Comparison of ENCODE assay signal across 8 cellular contexts in the genomic region with DNA sequence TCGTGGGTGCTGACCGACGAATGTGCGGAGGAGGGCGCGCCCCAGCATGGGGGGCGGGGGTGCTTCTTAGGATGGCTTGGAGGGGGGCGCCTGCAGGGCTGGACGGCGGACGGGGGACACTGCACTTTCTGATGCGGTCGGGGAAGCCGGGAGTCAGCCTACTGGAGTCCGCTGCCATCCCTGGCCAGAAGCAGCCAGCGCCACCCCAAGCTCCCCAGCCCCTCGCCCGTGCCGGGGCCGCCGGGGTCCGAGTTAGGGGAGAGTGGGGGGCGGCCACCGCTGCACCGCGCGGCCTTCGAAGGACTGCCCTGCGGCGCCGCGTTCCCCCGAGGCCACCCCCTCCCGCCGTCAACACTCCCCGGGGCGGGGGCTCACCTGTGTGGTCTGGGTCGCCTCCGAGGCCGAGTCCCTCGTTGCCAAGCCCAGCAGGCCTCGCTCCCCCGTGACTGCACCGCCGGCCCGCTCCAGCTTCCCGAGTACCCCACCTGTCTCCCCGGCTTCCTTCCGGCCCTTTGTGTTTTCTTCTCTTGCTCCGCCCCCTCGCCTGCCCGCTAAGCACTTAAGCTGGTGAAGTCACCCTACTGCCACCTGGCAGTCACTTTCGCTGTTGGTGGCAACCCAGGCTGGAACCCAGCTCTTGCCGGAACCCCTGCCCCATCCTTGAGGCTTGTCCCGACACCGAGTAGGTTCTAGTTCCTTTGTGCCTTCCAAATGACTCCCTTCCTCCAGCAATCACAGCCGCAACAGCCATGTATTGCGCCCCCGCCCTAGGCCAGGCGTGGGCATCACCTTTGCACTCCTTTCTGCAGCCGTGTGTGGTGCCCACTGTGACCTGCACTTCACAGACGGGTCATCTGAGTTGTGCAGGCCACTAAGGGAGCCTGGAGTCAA. TPM values are rescaled to one million over a fixed set of nuclear protein-coding genes. Genes with fewer than 3 reads are reported as not detected.
DNase-seq lines count a peak whose midpoint lies in the region; ATAC-seq and TF ChIP-seq lines count a peak whose summit lies in the region.

A gene with protein sequence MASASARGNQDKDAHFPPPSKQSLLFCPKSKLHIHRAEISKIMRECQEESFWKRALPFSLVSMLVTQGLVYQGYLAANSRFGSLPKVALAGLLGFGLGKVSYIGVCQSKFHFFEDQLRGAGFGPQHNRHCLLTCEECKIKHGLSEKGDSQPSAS (minus strand): TSS at position 492 of the 891 bp plus-strand sequence. CDS start 2,225 bp downstream, outside the sequence.

- peaks cover 30 to 51% (median 47%) of the 10 kb centered on the region in 4 donors for H3K4me1 Mint-ChIP-seq in naive thymus-derived CD8-positive, alpha-beta T cell

- H3K27ac ChIP-seq in C4-2B (peak within 1 kb of the TSS; percentile 70), epithelial cell of prostate (peak within 1 kb of the TSS; percentile 93)

- H3K27ac Mint-ChIP-seq in naive thymus-derived CD8-positive, alpha-beta T cell: peak within 1 kb of the TSS; percentile 94 to 99 (median 96)

- H3K9me3 Mint-ChIP-seq in naive thymus-derived CD8-positive, alpha-beta T cell: no peaks in the 10 kb centered on the region

- no peaks in the 10 kb centered on the region for H3K27me3 Mint-ChIP-seq in naive thymus-derived CD8-positive, alpha-beta T cell

- POLR2A ChIA-PET in naive thymus-derived CD8-positive, alpha-beta T cell (lab: Charles Lee): interaction anchor here (1.1 to 3.2 kb wide), 6 partner anchors 9 to 327 kb away, joined by 3 to 22 read pairs (median 12); partner anchors contain the start of genes FRYL and OCIAD1

- ATAC-seq in GM19324 (IDR thresholded peaks at IDR 0.05; ENCODE audit: low FRiP score, unreplicated experiment): peak; percentile 98
- peak; percentile 97 for ATAC-seq in HG03460 (IDR thresholded peaks at IDR 0.05; ENCODE audit: unreplicated experiment)
- ATAC-seq in naive thymus-derived CD8-positive, alpha-beta T cell: peak; percentile 98
- ATAC-seq in stimulated activated naive CD8-positive, alpha-beta T cell treated with anti-CD3 and anti-CD28 coated beads, Interleukin-15, Interleukin-2, amounts not matched to agents 100 U/mL and 50 U/mL, for 24 hours: peak; percentile 53

- peak within 1 kb of the TSS; percentile 87 to 99 (median 94) for H3K4me3 Mint-ChIP-seq in naive thymus-derived CD8-positive, alpha-beta T cell

- TF ChIP-seq CTCF in C4-2B (conservative IDR thresholded peaks at IDR 0.05): peak; percentile 56

- DNase-seq in NCI-H526 treated with DMSO at 0.1 percent for 48 hours (lab: John Stamatoyannopoulos, UW) (peak; percentile 70), epithelial cell of prostate (ENCODE audit: low read depth, low spot score) (no peak)
- peak; percentile 74 for DNase-seq in activated CD8-positive, alpha-beta memory T cell treated with anti-CD3 and anti-CD28 coated beads, Interleukin-2, amount 50 U/mL, for 1 hour (ENCODE audit: extremely low read depth)
- peak; percentile 69 to 93 (median 85) for DNase-seq in naive thymus-derived CD8-positive, alpha-beta T cell
- DNase-seq in stimulated activated naive CD8-positive, alpha-beta T cell treated with anti-CD3 and anti-CD28 coated beads, Interleukin-15, Interleukin-2, amounts not matched to agents 100 U/mL and 50 U/mL, for 24 hours: peak; percentile 82

- peaks cover 0 to 35% (median 8%) of the 10 kb centered on the region in 3 donors for H3K36me3 Mint-ChIP-seq in naive thymus-derived CD8-positive, alpha-beta T cell

RNA-seq across cellular contexts. Expression of the gene that starts here (rescaled TPM):
- 100 to 1,000 TPM; 110 to 127 TPM for total RNA-seq in naive thymus-derived CD8-positive, alpha-beta T cell
- 100 to 1,000 TPM; 261 to 277 (median 272) TPM for polyA plus RNA-seq in naive thymus-derived CD8-positive, alpha-beta T cell
